1 cellular context compared by ENCODE assay signal in genomic region chr2:20223345-20224190, GRCh38.
TF ChIP-seq lines count a peak whose summit lies in the region.

No MANE protein-coding gene starts in this region.

TF ChIP-seq in HepG2, 621 proteins besides CTCF, POLR2A, EP300 and RAD21 (continued from another document and continues in another):
- TF ChIP-seq MLXIP (CRISPR knock-in tag; IDR thresholded peaks at IDR 0.05; ENCODE audit: borderline replicate concordance) (peak; percentile 44; the same call in 1 of the 2 replicates), ZNF546 (CRISPR knock-in tag; conservative IDR thresholded peaks at IDR 0.05) (0 out of 2 replicates have a peak, but pooled peaks have one; percentile 41), ZBTB25 (CRISPR knock-in tag; IDR thresholded peaks at IDR 0.05) (no peak), ZHX1 (CRISPR knock-in tag; IDR thresholded peaks at IDR 0.05; ENCODE audit: low read depth) (no peak), ZNF562 (CRISPR knock-in tag; IDR thresholded peaks at IDR 0.05; ENCODE audit: borderline replicate concordance) (no peak), ZHX2 (IDR thresholded peaks at IDR 0.05; ENCODE audit: low read depth) (peak; percentile 37; the same call in 1 of the 2 replicates), ZHX2 (CRISPR knock-in tag; IDR thresholded peaks at IDR 0.05; ENCODE audit: borderline replicate concordance) (no peak), ZNF264 (CRISPR knock-in tag; IDR thresholded peaks at IDR 0.05) (0 out of 2 replicates have a peak, but pooled peaks have one; percentile 38), ZNF207 (IDR thresholded peaks at IDR 0.05; ENCODE audit: borderline replicate concordance) (no peak), POGZ (CRISPR knock-in tag; IDR thresholded peaks at IDR 0.05) (no peak; the same call in 1 of the 2 replicates), MTA3 (CRISPR knock-in tag; IDR thresholded peaks at IDR 0.05) (no peak), ZNF281 (CRISPR knock-in tag; IDR thresholded peaks at IDR 0.05; ENCODE audit: borderline replicate concordance) (peak; percentile 10; the same call in 1 of the 2 replicates), SSRP1 (CRISPR knock-in tag; IDR thresholded peaks at IDR 0.05) (no peak; the same call in 1 of the 2 replicates), MAZ (IDR thresholded peaks at IDR 0.05; ENCODE audit: borderline replicate concordance, low read depth, low read length) (0 out of 2 replicates have a peak, but pooled peaks have one; percentile 36), MAZ (CRISPR knock-in tag; IDR thresholded peaks at IDR 0.05; ENCODE audit: low read depth) (peak; percentile 18; the same call in 1 of the 2 replicates), BRCA1 (CRISPR knock-in tag; IDR thresholded peaks at IDR 0.05) (no peak; the same call in 1 of the 2 replicates), ZC3H13 (CRISPR knock-in tag; IDR thresholded peaks at IDR 0.05) (peak; percentile 2; the same call in 1 of the 2 replicates), THRA (CRISPR knock-in tag; IDR thresholded peaks at IDR 0.05; ENCODE audit: borderline replicate concordance) (no peak), PCBP1 (IDR thresholded peaks at IDR 0.05; ENCODE audit: borderline replicate concordance, low read depth, low read length) (no peak), SRSF1 (optimal IDR thresholded peaks at IDR 0.05; ENCODE audit: low read depth, low read length) (peak; percentile 48), EEA1 (CRISPR knock-in tag; IDR thresholded peaks at IDR 0.05; ENCODE audit: borderline replicate concordance) (0 out of 2 replicates have a peak, but pooled peaks have one; percentile 2), BORCS8-MEF2B (CRISPR knock-in tag; IDR thresholded peaks at IDR 0.05) (0 out of 2 replicates have a peak, but pooled peaks have one; percentile 9), ELF4 (CRISPR knock-in tag; IDR thresholded peaks at IDR 0.05; ENCODE audit: borderline replicate concordance) (0 out of 2 replicates have a peak, but pooled peaks have one; percentile 81), E2F1 (CRISPR knock-in tag; IDR thresholded peaks at IDR 0.05) (no peak; the same call in 1 of the 2 replicates), ZFAT (CRISPR knock-in tag; conservative IDR thresholded peaks at IDR 0.05) (no peak), PAXIP1 (CRISPR knock-in tag; conservative IDR thresholded peaks at IDR 0.05) (peak; percentile 26; the same call in 1 of the 2 replicates), ZSCAN20 (CRISPR knock-in tag; IDR thresholded peaks at IDR 0.05; ENCODE audit: borderline replicate concordance) (peak; percentile 76; the same call in 1 of the 2 replicates)
